ENCODE assay signal across 14 cellular contexts in genomic region chr22:40030026-40030756, GRCh38. TPM values are rescaled to one million over a fixed set of nuclear protein-coding genes. Genes with fewer than 3 reads are reported as not detected.
"Had no signal": no experiment of that assay in that cellular context is flagged by ENCODE, and none has a peak within 500 bp of the region (broad histone marks: within the 10 kb centered on the region; RNA-seq: fewer than 3 reads in every experiment).

No MANE protein-coding gene starts in this region.

- H3K9me3 Mint-ChIP-seq: activated naive CD8-positive, alpha-beta T cell treated with anti-CD3 and anti-CD28 coated beads, Interleukin-2, amount 50 U/mL, for 24 hours; memory B cell; stimulated activated naive CD8-positive, alpha-beta T cell treated with anti-CD3 and anti-CD28 coated beads, Interleukin-15, amount 100 ng/mL, for 72 hours had no signal

- H3K27me3 Mint-ChIP-seq: activated CD4-positive, alpha-beta T cell treated with anti-CD3 and anti-CD28 coated beads for 36 hours; activated naive CD8-positive, alpha-beta T cell treated with anti-CD3 and anti-CD28 coated beads, Interleukin-2, amount 50 U/mL, for 24 hours; stimulated activated naive CD8-positive, alpha-beta T cell treated with anti-CD3 and anti-CD28 coated beads, Interleukin-15, amount 100 ng/mL, for 72 hours had no signal

- H3K27ac ChIP-seq: ascending aorta, esophagus squamous epithelium, pancreas, testis, VCaP had no signal

- H3K36me3 Mint-ChIP-seq: memory B cell had no signal

- ATAC-seq: activated CD4-positive, alpha-beta T cell treated with anti-CD3 and anti-CD28 coated beads for 36 hours; activated naive CD8-positive, alpha-beta T cell treated with anti-CD3 and anti-CD28 coated beads, Interleukin-2, amount 50 U/mL, for 24 hours; left colon; pancreas; stimulated activated naive CD8-positive, alpha-beta T cell treated with anti-CD3 and anti-CD28 coated beads, Interleukin-15, amount 100 ng/mL, for 72 hours had no signal

- H3K36me3 ChIP-seq: ascending aorta had no signal

- H3K4me1 ChIP-seq: ascending aorta, pancreas, testis had no signal

- H3K4me1 Mint-ChIP-seq: activated CD4-positive, alpha-beta T cell treated with anti-CD3 and anti-CD28 coated beads for 36 hours; memory B cell had no signal

- H3K27ac Mint-ChIP-seq: activated CD4-positive, alpha-beta T cell treated with anti-CD3 and anti-CD28 coated beads for 36 hours; activated naive CD8-positive, alpha-beta T cell treated with anti-CD3 and anti-CD28 coated beads, Interleukin-2, amount 50 U/mL, for 24 hours; memory B cell had no signal

- DNase-seq: activated CD4-positive, alpha-beta T cell treated with anti-CD3 and anti-CD28 coated beads for 36 hours; activated gamma-delta T cell; activated naive CD8-positive, alpha-beta T cell treated with anti-CD3 and anti-CD28 coated beads, Interleukin-2, amount 50 U/mL, for 24 hours; esophagus squamous epithelium; foreskin fibroblast; left colon; pancreas; stimulated activated CD4-positive, alpha-beta T cell treated with anti-CD3 and anti-CD28 coated beads, Interleukin-15, amount 100 ng/mL, for 24 hours; stimulated activated CD4-positive, alpha-beta T cell treated with anti-CD3 and anti-CD28 coated beads, Interleukin-4, amount 100 ng/mL, for 24 hours; stimulated activated naive CD8-positive, alpha-beta T cell treated with anti-CD3 and anti-CD28 coated beads, Interleukin-15, amount 100 ng/mL, for 72 hours; testis had no signal

- H3K4me3 Mint-ChIP-seq: activated CD4-positive, alpha-beta T cell treated with anti-CD3 and anti-CD28 coated beads for 36 hours; activated naive CD8-positive, alpha-beta T cell treated with anti-CD3 and anti-CD28 coated beads, Interleukin-2, amount 50 U/mL, for 24 hours; memory B cell; stimulated activated naive CD8-positive, alpha-beta T cell treated with anti-CD3 and anti-CD28 coated beads, Interleukin-15, amount 100 ng/mL, for 72 hours had no signal

- H3K27me3 ChIP-seq: ascending aorta, pancreas, testis had no signal

- H3K4me3 ChIP-seq: ascending aorta, esophagus squamous epithelium, pancreas, testis had no signal

- H3K9me3 ChIP-seq: ascending aorta, esophagus squamous epithelium, pancreas, testis had no signal

RNA-seq across cellular contexts. Expression of gene FAM83F, which starts 35.4 kb away (rescaled TPM):
- total RNA-seq: ascending aorta had no signal
